23 cellular contexts compared by ENCODE assay signal in genomic region chr2:38775921-38776225, GRCh38. TPM values are rescaled to one million over a fixed set of nuclear protein-coding genes. Genes with fewer than 3 reads are reported as not detected.
A peak's percentile ranks its signal among the peaks of the same experiment; 100 is the strongest.
DNase-seq lines count a peak whose midpoint lies in the region; ATAC-seq, FAIRE-seq and TF ChIP-seq lines count a peak whose summit lies in the region.
"Had no signal": no experiment of that assay in that cellular context is flagged by ENCODE, and none has a peak within 500 bp of the region (broad histone marks: within the 10 kb centered on the region; RNA-seq: fewer than 3 reads in every experiment).

No MANE protein-coding gene starts in this region.

- in situ Hi-C loops in K562 (cut with MboI) = no loop called here
- in situ Hi-C loops in KBM-7 (cut with MboI; ENCODE audit: low pct_unique_long_range_greater_than_20kb, low sequenced_read_pairs) = no loop called here

- TF ChIP-seq CTCF in CD4-positive, alpha-beta T cell (IDR thresholded peaks at IDR 0.05) = no peak
- TF ChIP-seq CTCF in K562 (IDR thresholded peaks at IDR 0.05 in 2 of 3, conservative IDR thresholded peaks at IDR 0.05 in 1 of 3; ENCODE audit: insufficient read depth in 2 of 3, low read depth in 1 of 3, low read length in 3 of 3) (no peak), parathyroid adenoma (IDR thresholded peaks at IDR 0.05) (no peak)

- no peak overlapping the region for H3K9ac ChIP-seq in K562 (ENCODE audit: insufficient read depth in 1 of 2, low read depth in 2 of 2, low read length in 2 of 2)
- no peak overlapping the region for H3K9ac ChIP-seq in parathyroid adenoma
- H3K9ac ChIP-seq: SK-N-SH had no signal

- TF ChIP-seq POLR2A in K562 (conservative IDR thresholded peaks at IDR 0.05) = no peak

- no peak overlapping the region for H3K27ac ChIP-seq in CD4-positive, alpha-beta T cell (ENCODE audit: low read depth, low read length)
- H3K27ac ChIP-seq in K562 (ENCODE audit: extremely low read depth, low read depth, low read length) (no peak overlapping the region), parathyroid adenoma (no peak overlapping the region)
- H3K27ac ChIP-seq: 22Rv1 had no signal

- H3K9me3 ChIP-seq in CD4-positive, alpha-beta T cell (ENCODE audit: control insufficient read depth, low read length) = no peaks in the 10 kb centered on the region
- no peaks in the 10 kb centered on the region for H3K9me3 ChIP-seq in K562 (replicated peaks; ENCODE audit: control insufficient read depth, insufficient read depth, low read depth, low read length)
- H3K9me3 ChIP-seq in parathyroid adenoma (ENCODE audit: control insufficient read depth, low read length) = no peaks in the 10 kb centered on the region
- H3K9me3 ChIP-seq: SK-N-SH had no signal

- H3K4me3 Mint-ChIP-seq in T-helper 2 cell treated with Interferon-gamma antibody and Interleukin-4, amounts not matched to agents 5 μg/mL and 100 μg/mL, for 36 hours = peak overlapping the region; percentile 22
- H3K4me3 Mint-ChIP-seq in CD4-positive, alpha-beta T cell = peak overlapping the region; percentile 85

- intact Hi-C loops in CD4-positive, alpha-beta T cell (cut with DNase I, micrococcal nuclease) = loop anchor here in 1 of 2 experiments (2.0 to 10.0 kb wide), 4 partner anchors 23 to 1811 kb away; partner anchors contain the start of genes DHX57, MORN2, SOS1 and STRN
- intact Hi-C loops in K562 (cut with micrococcal nuclease) = no loop called here

- H3K4me1 Mint-ChIP-seq in T-helper 2 cell treated with Interferon-gamma antibody and Interleukin-4, amounts not matched to agents 5 μg/mL and 100 μg/mL, for 36 hours (ENCODE audit: low read depth) = peaks cover 14% of the 10 kb centered on the region
- peaks cover 12% of the 10 kb centered on the region for H3K4me1 Mint-ChIP-seq in CD4-positive, alpha-beta T cell (ENCODE audit: low read depth)

- TF ChIP-seq RAD21 in K562 (CRISPR knock-in tag; conservative IDR thresholded peaks at IDR 0.05 in 1 of 2, IDR thresholded peaks at IDR 0.05 in 1 of 2) = no peak

- BruUV-seq in K562 (replicated peaks; lab: Mats Ljungman, UMichigan) = no TSS peak

- H3K4me1 ChIP-seq in K562 (replicated peaks in 1 of 2; ENCODE audit: control insufficient read depth in 2 of 2, insufficient read depth in 2 of 2, low read length in 2 of 2) (peaks cover 3 to 5% of the 10 kb centered on the region in 2 experiments; a peak in 3 of 5 replicates), parathyroid adenoma (peaks cover 3% of the 10 kb centered on the region)

- no peak for ATAC-seq in CD4-positive, alpha-beta T cell (ENCODE audit: poor library complexity)
- ATAC-seq in K562 = no peak
- ATAC-seq in GM21423 (IDR thresholded peaks at IDR 0.05; ENCODE audit: unreplicated experiment) = no peak
- ATAC-seq: GM12878 had no signal

- no peaks in the 10 kb centered on the region for H3K9me3 Mint-ChIP-seq in T-helper 2 cell treated with Interferon-gamma antibody and Interleukin-4, amounts not matched to agents 5 μg/mL and 100 μg/mL, for 36 hours
- H3K9me3 Mint-ChIP-seq in CD4-positive, alpha-beta T cell = no peaks in the 10 kb centered on the region
- H3K9me3 Mint-ChIP-seq: CD4-positive, alpha-beta memory T cell; HFFc6 had no signal

- 72% methylated on average over 7 of the region's 7 CpGs for whole genome bisulfite sequencing in K562 (ENCODE audit: insufficient coverage, low coverage, missing lambda C conversion rate)

- H3K36me3 ChIP-seq in K562 (ENCODE audit: control insufficient read depth, insufficient read depth, low read length) (peaks cover 5% of the 10 kb centered on the region; the same call in 2 of the 3 replicates), parathyroid adenoma (ENCODE audit: control insufficient read depth, insufficient read depth, low read length) (no peaks in the 10 kb centered on the region)

- no peaks in the 10 kb centered on the region for H4K20me1 ChIP-seq in K562 (replicated peaks; ENCODE audit: control insufficient read depth, insufficient read depth, low read length)

- no peaks in the 10 kb centered on the region for H3K27me3 ChIP-seq in CD4-positive, alpha-beta T cell (ENCODE audit: control insufficient read depth, insufficient read depth, low read length)
- no peaks in the 10 kb centered on the region for H3K27me3 ChIP-seq in K562 (ENCODE audit: control insufficient read depth in 2 of 2, insufficient read depth in 2 of 2, low read length in 2 of 2)
- no peaks in the 10 kb centered on the region for H3K27me3 ChIP-seq in parathyroid adenoma (ENCODE audit: control insufficient read depth, insufficient read depth, low read length)

- no peak overlapping the region for H3K4me3 ChIP-seq in K562
- no peak overlapping the region for H3K4me3 ChIP-seq in parathyroid adenoma (ENCODE audit: low read depth, low read length)
- H3K4me3 ChIP-seq: GM12878 had no signal

- H3K79me2 ChIP-seq in K562 (ENCODE audit: control insufficient read depth, insufficient read depth, low read length) = peaks cover 10% of the 10 kb centered on the region
- H3K79me2 ChIP-seq in parathyroid adenoma = no peaks in the 10 kb centered on the region

- H3K27ac Mint-ChIP-seq in T-helper 2 cell treated with Interferon-gamma antibody and Interleukin-4, amounts not matched to agents 5 μg/mL and 100 μg/mL, for 36 hours = no peak overlapping the region
- no peak overlapping the region for H3K27ac Mint-ChIP-seq in CD4-positive, alpha-beta T cell
- H3K27ac Mint-ChIP-seq: B cell, HFFc6 had no signal

- CTCF ChIA-PET in CD4-positive, alpha-beta T cell (lab: Charles Lee) = interaction anchor here (1.5 kb wide), 1 partner anchor 25 kb away, joined by 3 read pairs; the partner anchor contains the start of gene SRSF7
- CTCF ChIA-PET in K562 (lab: Yijun Ruan, JAX; ENCODE audit: low intra/inter-chr PET ratio) = no interaction called here

- H2AFZ ChIP-seq in K562 (ENCODE audit: low read depth, low read length) (peak overlapping the region; percentile 20; the same call in 1 of the 2 replicates), parathyroid adenoma (peak overlapping the region; percentile 17)

- H3K4me2 ChIP-seq in K562 (ENCODE audit: insufficient read depth, low read length) = no peak overlapping the region
- H3K4me2 ChIP-seq in parathyroid adenoma (ENCODE audit: low read length) = no peak overlapping the region
- H3K4me2 ChIP-seq: SK-N-SH had no signal

- no peak for DNase-seq in T-helper 2 cell treated with Interferon-gamma antibody and Interleukin-4, amounts not matched to agents 5 μg/mL and 100 μg/mL, for 36 hours (ENCODE audit: low spot score)
- DNase-seq in T-helper 2 cell (no peak), K562 (ENCODE audit: extremely low read depth in 1 of 4, low spot score in 3 of 4) (no peak), KBM-7 (no peak), COLO668 (lab: John Stamatoyannopoulos, UW; ENCODE audit: unreplicated experiment) (no peak)
- DNase-seq in CD4-positive, alpha-beta T cell = no peak
- DNase-seq: CD4-positive, alpha-beta memory T cell; DMS53; EL; HFFc6; NCI-H1417; NCI-H187; NCI-H2107; NCI-H510A; NCI-H748 treated with DMSO at 0.1 percent for 48 hours; SHP77; SK-N-SH had no signal

- no peak for FAIRE-seq in K562 (lab: Jason Lieb, UNC)
- FAIRE-seq: GM12878, GM19239 had no signal

- no peaks in the 10 kb centered on the region for H3K9me1 ChIP-seq in K562 (ENCODE audit: control insufficient read depth, insufficient read depth, low read length)

- TF ChIP-seq EP300 in K562 (IDR thresholded peaks at IDR 0.05; ENCODE audit: low read length) = no peak

- H3K36me3 Mint-ChIP-seq in T-helper 2 cell treated with Interferon-gamma antibody and Interleukin-4, amounts not matched to agents 5 μg/mL and 100 μg/mL, for 36 hours (ENCODE audit: low read depth) = peaks cover 4% of the 10 kb centered on the region
- H3K36me3 Mint-ChIP-seq in CD4-positive, alpha-beta T cell (ENCODE audit: low read depth) = peaks cover 16% of the 10 kb centered on the region

- POLR2A ChIA-PET in CD4-positive, alpha-beta T cell (lab: Charles Lee) = interaction anchor here (0.6 to 5.0 kb wide), 3 partner anchors 25 to 174 kb away, joined by 3 to 52 read pairs (median 5); partner anchors contain the start of gene SRSF7
- POLR2A ChIA-PET in K562 (lab: Yijun Ruan, JAX) = interaction anchor here (0.5 to 3.0 kb wide), 4 partner anchors 15 to 202 kb away, joined by 3 to 24 read pairs (median 4); partner anchors contain the start of gene SRSF7

- peaks cover 15% of the 10 kb centered on the region for H3K27me3 Mint-ChIP-seq in T-helper 2 cell treated with Interferon-gamma antibody and Interleukin-4, amounts not matched to agents 5 μg/mL and 100 μg/mL, for 36 hours (ENCODE audit: low read depth)
- peaks cover 19% of the 10 kb centered on the region for H3K27me3 Mint-ChIP-seq in CD4-positive, alpha-beta T cell

RNA-seq across cellular contexts. Expression of gene GEMIN6, which starts 2.1 kb away (rescaled TPM):
- 1 to 10 TPM; 1.2 to 2.1 TPM for total RNA-seq in CD4-positive, alpha-beta T cell
- total RNA-seq in K562 (2011; cell fraction: chromatin; rRNA removed; ENCODE audit: low replicate concordance) = 5.5 and 7.4 TPM in 2 replicates
- total RNA-seq in K562 (2011; cell fraction: nucleolus; rRNA removed) = 3.2 TPM in 2 replicates
- total RNA-seq in K562 (2011; cell fraction: nucleoplasm; rRNA removed) = 4.1 and 8.1 TPM in 2 replicates
- total RNA-seq in K562 (2014; rRNA removed) = 12.3 and 18.3 TPM in 2 replicates
- total RNA-seq in K562 (2014; rRNA removed; fragmentation: Illumina TruSeq; extraction: Trizol) = 31.6 and 32.4 TPM in 2 replicates
- total RNA-seq in K562 (2015; rRNA removed; fragmentation: Illumina TruSeq; extraction: Trizol) = 20.3 and 21.8 TPM in 2 replicates
- total RNA-seq in K562 (2021) = 15.9 and 19.3 TPM in 2 replicates
- polyA plus RNA-seq in K562 (2011; rRNA removed) = 18.0 and 28.4 TPM in 2 replicates
- polyA plus RNA-seq in K562 (2011; cell fraction: cytosol; rRNA removed) = 6.1 and 10.2 TPM in 2 replicates
- polyA plus RNA-seq in K562 (2011; cell fraction: nucleus; rRNA removed) = 3.8 and 6.4 TPM in 2 replicates
- polyA plus RNA-seq in K562 (2012) = 6.1 and 13.3 TPM in 2 replicates
- polyA plus RNA-seq in K562 (2014; fragmentation: Illumina TruSeq; extraction: Trizol) = 12.0 and 12.5 TPM in 2 replicates
- 10 to 100 TPM; 48.5 to 58.6 TPM for polyA plus RNA-seq in K562 (2014; fragmentation: Nextera tagmentation; extraction: Ambion mirVana)
- polyA plus RNA-seq in K562 (2014; rRNA removed) = 14.5 and 17.4 TPM in 2 replicates
- 9.7 and 11.4 TPM in 2 replicates for polyA minus RNA-seq in K562 (2011; rRNA and poly(A)+ RNA removed)
- polyA minus RNA-seq in K562 (2011; cell fraction: cytosol; rRNA and poly(A)+ RNA removed) = 4.4 and 6.8 TPM in 2 replicates
- 0.81 and 2.4 TPM in 2 replicates for polyA minus RNA-seq in K562 (2011; cell fraction: nucleus; rRNA and poly(A)+ RNA removed)

RNA-seq across cellular contexts. Expression of gene SRSF7, which starts 24.7 kb away (rescaled TPM):
- total RNA-seq in CD4-positive, alpha-beta T cell = 100 to 1,000 TPM; 550 to 557 TPM
- total RNA-seq in K562 (2011; cell fraction: chromatin; rRNA removed; ENCODE audit: low replicate concordance) = 208 and 463 TPM in 2 replicates
- total RNA-seq in K562 (2011; cell fraction: nucleolus; rRNA removed) = 149 and 153 TPM in 2 replicates
- 214 TPM in 2 replicates for total RNA-seq in K562 (2011; cell fraction: nucleoplasm; rRNA removed)
- total RNA-seq in K562 (2014; rRNA removed) (219 and 241 TPM in 2 replicates), K562 (2014; rRNA removed; fragmentation: Illumina TruSeq; extraction: Trizol) (336 and 371 TPM in 2 replicates), K562 (2015; rRNA removed; fragmentation: Illumina TruSeq; extraction: Trizol) (393 and 420 TPM in 2 replicates), K562 (2021) (293 and 315 TPM in 2 replicates)
- polyA plus RNA-seq in K562 (2011; rRNA removed) (519 and 726 TPM in 2 replicates), K562 (2014; fragmentation: Illumina TruSeq; extraction: Trizol) (316 and 323 TPM in 2 replicates), K562 (2014; fragmentation: Nextera tagmentation; extraction: Ambion mirVana) (100 to 1,000 TPM; 696 to 706 TPM), K562 (2014; rRNA removed) (375 and 380 TPM in 2 replicates)
- polyA plus RNA-seq in K562 (2011; cell fraction: cytosol; rRNA removed) = 154 and 268 TPM in 2 replicates
- 495 and 660 TPM in 2 replicates for polyA plus RNA-seq in K562 (2011; cell fraction: nucleus; rRNA removed)
- polyA plus RNA-seq in K562 (2012) = 248 and 386 TPM in 2 replicates
- 547 and 760 TPM in 2 replicates for polyA minus RNA-seq in K562 (2011; rRNA and poly(A)+ RNA removed)
- polyA minus RNA-seq in K562 (2011; cell fraction: cytosol; rRNA and poly(A)+ RNA removed) = 130 and 176 TPM in 2 replicates
- polyA minus RNA-seq in K562 (2011; cell fraction: nucleus; rRNA and poly(A)+ RNA removed) = 174 and 299 TPM in 2 replicates
